Comparison of ENCODE assay signal across 23 cellular contexts in the genomic region with DNA sequence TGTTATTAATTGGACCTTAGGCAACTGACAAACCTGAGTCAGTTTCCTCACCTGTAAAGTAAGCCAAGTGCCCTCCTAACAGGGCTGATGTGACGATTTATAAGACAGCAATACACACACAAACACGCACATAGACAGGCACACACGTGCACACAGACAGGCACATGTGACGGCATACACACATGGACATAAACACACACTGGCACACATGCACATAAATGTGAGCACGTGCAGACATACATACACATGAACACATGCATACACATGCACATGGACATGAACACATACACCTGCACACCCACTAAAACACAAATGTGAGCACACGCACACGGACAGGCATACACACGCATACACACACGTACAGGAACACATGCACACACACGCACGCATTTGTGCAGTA.
"Had no signal": no experiment of that assay in that cellular context is flagged by ENCODE, and none has a peak within 500 bp of the region (broad histone marks: within the 10 kb centered on the region; RNA-seq: fewer than 3 reads in every experiment).

No MANE protein-coding gene starts in this region.

- H3K9me3 ChIP-seq: esophagus squamous epithelium, gastroesophageal sphincter, left ventricle myocardium inferior, lower lobe of right lung, neutrophil, stomach, thoracic aorta, transverse colon had no signal

- ATAC-seq: effector memory CD8-positive, alpha-beta T cell; gastroesophageal sphincter; left cardiac atrium; natural killer cell treated with Interleukin-12 subunit alpha and Interleukin-12 subunit beta and Interleukin-15 and Interleukin-18, amount 100 ng/mL, for 72 hours had no signal

- FAIRE-seq: keratinocyte had no signal

- H3K27me3 ChIP-seq: esophagus squamous epithelium, gastroesophageal sphincter, neutrophil, sigmoid colon, stomach, transverse colon had no signal

- H3K4me1 ChIP-seq: esophagus squamous epithelium, left ventricle myocardium inferior, lower lobe of right lung, stomach, transverse colon had no signal

- H3K36me3 Mint-ChIP-seq: memory B cell, mesothelial cell of epicardium had no signal

- H3K27ac Mint-ChIP-seq: effector memory CD8-positive, alpha-beta T cell; memory B cell; mesothelial cell of epicardium had no signal

- DNase-seq: cortex of kidney; effector memory CD8-positive, alpha-beta T cell; esophagus squamous epithelium; foreskin fibroblast; immature natural killer cell; left cardiac atrium; left ventricle myocardium inferior; lower lobe of right lung; posterior cingulate gyrus; sigmoid colon; stimulated activated CD4-positive, alpha-beta T cell treated with anti-CD3 and anti-CD28 coated beads, Interleukin-2, amount 100 ng/mL, for 24 hours; stimulated activated naive CD4-positive, alpha-beta T cell; stomach; substantia nigra; transverse colon had no signal

- H3K27ac ChIP-seq: esophagus squamous epithelium, gastroesophageal sphincter, left ventricle myocardium inferior, lower lobe of right lung, neutrophil, sigmoid colon, skin epidermis, stomach, thoracic aorta, transverse colon had no signal

- H3K4me1 Mint-ChIP-seq: mesothelial cell of epicardium had no signal

- H3K27me3 Mint-ChIP-seq: effector memory CD8-positive, alpha-beta T cell; natural killer cell treated with Interleukin-12 subunit alpha and Interleukin-12 subunit beta and Interleukin-15 and Interleukin-18, amount 100 ng/mL, for 72 hours had no signal

- H3K36me3 ChIP-seq: esophagus squamous epithelium, gastroesophageal sphincter, left ventricle myocardium inferior, neutrophil, sigmoid colon, stomach, thoracic aorta, transverse colon had no signal

- H3K9me3 Mint-ChIP-seq: effector memory CD8-positive, alpha-beta T cell; immature natural killer cell; memory B cell; mesothelial cell of epicardium; natural killer cell treated with Interleukin-12 subunit alpha and Interleukin-12 subunit beta and Interleukin-15 and Interleukin-18, amount 100 ng/mL, for 72 hours had no signal

- H3K4me3 Mint-ChIP-seq: effector memory CD8-positive, alpha-beta T cell; immature natural killer cell; memory B cell; mesothelial cell of epicardium; natural killer cell treated with Interleukin-12 subunit alpha and Interleukin-12 subunit beta and Interleukin-15 and Interleukin-18, amount 100 ng/mL, for 72 hours had no signal

- H3K4me3 ChIP-seq: esophagus squamous epithelium, gastroesophageal sphincter, left ventricle myocardium inferior, lower lobe of right lung, sigmoid colon, skin epidermis, stomach, thoracic aorta, transverse colon had no signal
